In genomic region chr17:39196820-39197331, GRCh38 we compare ENCODE assay signal across 8 cellular contexts. TPM values are rescaled to one million over a fixed set of nuclear protein-coding genes. Genes with fewer than 3 reads are reported as not detected.
DNase-seq lines count a peak whose midpoint lies in the region; ATAC-seq and TF ChIP-seq lines count a peak whose summit lies in the region.

No MANE protein-coding gene starts in this region.

- H3K36me3 ChIP-seq in GM23248 (ENCODE audit: low read depth) = peaks cover 4% of the 10 kb centered on the region
- peaks cover 19% of the 10 kb centered on the region for H3K36me3 ChIP-seq in WERI-Rb-1
- H3K36me3 ChIP-seq in sigmoid colon = peaks cover 5 to 28% (median 11%) of the 10 kb centered on the region in 4 donors

- H3K27me3 ChIP-seq in GM23248 (replicated peaks; ENCODE audit: insufficient read depth) (no peaks in the 10 kb centered on the region), WERI-Rb-1 (ENCODE audit: insufficient read depth, low read depth, severe bottlenecking) (no peaks in the 10 kb centered on the region), sigmoid colon (no peaks in the 10 kb centered on the region)

- in situ Hi-C loops in GM23248 (cut with MboI) = no loop called here

- TF ChIP-seq POLR2A in sigmoid colon (IDR thresholded peaks at IDR 0.05) = no peak

- peak overlapping the region; percentile 81 for H3K9ac ChIP-seq in GM23248

- H4K20me1 ChIP-seq in GM23248 (ENCODE audit: insufficient read depth) = 0 out of 2 replicates have a peak, but pooled peaks cover 4% of the 10 kb centered on the region

- intact Hi-C loops in sigmoid colon (cut with DNase I) = loop anchor here (5.0 kb wide), 1 partner anchor 205 kb away; the partner anchor contains the start of gene FBXL20

- H2AFZ ChIP-seq in GM23248 = peak overlapping the region; percentile 43

- no peaks in the 10 kb centered on the region for H3K9me2 ChIP-seq in GM23248 (ENCODE audit: insufficient read depth)

- no peak overlapping the region for H3K27ac ChIP-seq in GM23248
- peak overlapping the region; percentile 69 for H3K27ac ChIP-seq in WERI-Rb-1
- H3K27ac ChIP-seq in sigmoid colon = peak overlapping the region; percentile 91 to 99 (median 94)

- no peak for TF ChIP-seq EP300 in sigmoid colon (IDR thresholded peaks at IDR 0.05)

- TF ChIP-seq CTCF in AG10803 (conservative IDR thresholded peaks at IDR 0.05; ENCODE audit: low read length) (no peak), WERI-Rb-1 (IDR thresholded peaks at IDR 0.05; ENCODE audit: low read depth, low read length) (no peak), foreskin fibroblast (IDR thresholded peaks at IDR 0.05; ENCODE audit: low read depth, low read length) (no peak), sigmoid colon (IDR thresholded peaks at IDR 0.05) (no peak)

- H3K9me3 ChIP-seq in GM23248 (ENCODE audit: low read depth) = no peaks in the 10 kb centered on the region
- H3K9me3 ChIP-seq in WERI-Rb-1 (ENCODE audit: severe bottlenecking) = no peaks in the 10 kb centered on the region
- H3K9me3 ChIP-seq in sigmoid colon = no peaks in the 10 kb centered on the region

- H3K4me3 ChIP-seq in AG10803 (ENCODE audit: low read length) (peak overlapping the region; percentile 81), GM23248 (peak overlapping the region; percentile 76), WERI-Rb-1 (ENCODE audit: low read depth, low read length) (peak overlapping the region; percentile 77), foreskin fibroblast (ENCODE audit: low read depth in 1 of 2, low read length in 2 of 2) (peak overlapping the region; percentile 79 to 80), sigmoid colon (peak overlapping the region; percentile 72 to 92 (median 76))

- peak overlapping the region; percentile 83 for H3K4me2 ChIP-seq in GM23248 (ENCODE audit: unreplicated experiment)

- ATAC-seq in GM18868 (IDR thresholded peaks at IDR 0.05; ENCODE audit: unreplicated experiment) = no peak

- H3K79me2 ChIP-seq in GM23248 (ENCODE audit: insufficient read depth) = peaks cover 52% of the 10 kb centered on the region

- H3K4me1 ChIP-seq in GM23248 (ENCODE audit: insufficient read depth) (peaks cover 31% of the 10 kb centered on the region), sigmoid colon (peaks cover 0 to 65% (median 57%) of the 10 kb centered on the region in 4 donors)

- H3F3A ChIP-seq in GM23248 (ENCODE audit: insufficient read depth) = peaks cover 31% of the 10 kb centered on the region

- 0 to 1% methylated on average over 14 to 32 of the region's 32 CpGs for WGBS in GM23248 (ENCODE audit: low coverage in 1 of 2, low lambda C conversion rate in 2 of 2, missing lambda C conversion rate in 2 of 2), 2 experiments
- WGBS in sigmoid colon, 2 donors = 1% methylated on average over 32 of the region's 32 CpGs

- DNase-seq in AG10803 (ENCODE audit: low read depth) = peak; percentile 28
- DNase-seq in GM23248 = peak; percentile 63
- peak; percentile 31 for DNase-seq in WERI-Rb-1
- DNase-seq in foreskin fibroblast = peak in 1 of 2 donors; percentile 69
- DNase-seq in sigmoid colon = no peak
- DNase-seq in inferior parietal cortex (ENCODE audit: extremely low spot score) = no peak
- no peak for DNase-seq in NCI-H1048 (lab: John Stamatoyannopoulos, UW)

RNA-seq across cellular contexts. Expression of gene CACNB1, which starts 0.6 kb away (rescaled TPM):
- total RNA-seq in GM23248 (2014; rRNA removed; shearing (Covaris generic)) = 6.6 and 8.1 TPM in 2 replicates
- polyA plus RNA-seq in GM23248 (2016; fragmentation: Nextera tagmentation; extraction: Ambion mirVana) (6.0 and 7.1 TPM in 2 replicates), sigmoid colon (10 to 100 TPM in 1 of 3 donors, 1 to 10 TPM in 2; 3.0 to 11.6 (median 8.1) TPM)
- total RNA-seq in sigmoid colon = 1 to 10 TPM; 5.3 to 8.0 (median 7.4) TPM

RNA-seq across cellular contexts. Expression of gene RPL19, which starts 3.2 kb away (rescaled TPM):
- total RNA-seq in GM23248 (2014; rRNA removed; shearing (Covaris generic)) = 1,500 and 1,636 TPM in 2 replicates
- polyA plus RNA-seq in GM23248 (2016; fragmentation: Nextera tagmentation; extraction: Ambion mirVana) = 892 and 903 TPM in 2 replicates
- total RNA-seq in sigmoid colon = 1,000 to 10,000 TPM; 3,053 to 4,685 (median 3,950) TPM
- 1,000 to 10,000 TPM; 2,689 to 4,258 (median 3,169) TPM for polyA plus RNA-seq in sigmoid colon

RNA-seq across cellular contexts. Expression of gene STAC2, which starts 28.9 kb away (rescaled TPM):
- not detected in 2 replicates for total RNA-seq in GM23248 (2014; rRNA removed; shearing (Covaris generic))
- polyA plus RNA-seq in GM23248 (2016; fragmentation: Nextera tagmentation; extraction: Ambion mirVana) = 0.05 TPM in 1 of 2 replicates, not detected in the other
- 1 to 10 TPM in 1 of 4 donors, under 1 TPM in 3; 0.16 to 1.1 (median 0.31) TPM for total RNA-seq in sigmoid colon
- under 1 TPM in 2 of 3 donors, not detected in 1; under 0.01 to 0.47 TPM for polyA plus RNA-seq in sigmoid colon

RNA-seq across cellular contexts. Expression of gene ARL5C, which starts 30.9 kb away (rescaled TPM):
- not detected in 2 replicates for total RNA-seq in GM23248 (2014; rRNA removed; shearing (Covaris generic))
- polyA plus RNA-seq in GM23248 (2016; fragmentation: Nextera tagmentation; extraction: Ambion mirVana) (not detected in 2 replicates), sigmoid colon (not detected)
- total RNA-seq in sigmoid colon = under 1 TPM in 1 of 4 donors, not detected in 3; 0.28 TPM

RNA-seq across cellular contexts. Expression of gene PLXDC1, which starts 45.4 kb away (rescaled TPM):
- total RNA-seq in GM23248 (2014; rRNA removed; shearing (Covaris generic)) = not detected in 2 replicates
- polyA plus RNA-seq in GM23248 (2016; fragmentation: Nextera tagmentation; extraction: Ambion mirVana) (0.24 and 0.71 TPM in 2 replicates), sigmoid colon (1 to 10 TPM; 1.4 to 4.8 (median 3.6) TPM)
- 10 to 100 TPM in 3 of 4 donors, 1 to 10 TPM in 1; 6.2 to 13.0 (median 10.3) TPM for total RNA-seq in sigmoid colon

Comparison
In these comparisons a context has a peak if more than half of its experiments do, and no peak if none do; other contexts are left out.
1. DNase-seq: peak in AG10803 (single experiment), GM23248 (single experiment) and WERI-Rb-1 (single experiment); none in sigmoid colon (single experiment), inferior parietal cortex (single experiment) and NCI-H1048 (single experiment).
2. Peak in every context shown above with its lines, with median percentiles within 50 percentile points of each other: H3K4me3 ChIP-seq.